Comparison of ENCODE assay signal across 31 cellular contexts in genomic region chr7:158228131-158228530, GRCh38.
"Had no signal": no experiment of that assay in that cellular context is flagged by ENCODE, and none has a peak within 500 bp of the region (broad histone marks: within the 10 kb centered on the region; RNA-seq: fewer than 3 reads in every experiment).

No MANE protein-coding gene starts in this region.

- DNase-seq: activated CD4-positive, alpha-beta T cell treated with anti-CD3 and anti-CD28 coated beads for 48 hours; activated CD4-positive, alpha-beta T cell treated with anti-CD3 and anti-CD28 coated beads, Interleukin-2, amount 50 U/mL, for 48 hours; activated CD8-positive, alpha-beta memory T cell treated with anti-CD3 and anti-CD28 coated beads for 24 hours; activated gamma-delta T cell; activated naive CD4-positive, alpha-beta T cell treated with anti-CD3 and anti-CD28 coated beads, Interleukin-2, amount 10 ng/mL, durations not matched to agents 7 days and 5 days; activated naive CD8-positive, alpha-beta T cell treated with anti-CD3 and anti-CD28 coated beads, Interleukin-2, amount 10 ng/mL, durations not matched to agents 7 days and 5 days; cerebellar nuclear complex; colonic mucosa; effector CD8-positive, alpha-beta T cell; left colon; mammary epithelial cell; naive B cell; nephron progenitor cell; occipital lobe; psoas muscle; stimulated activated CD4-positive, alpha-beta T cell treated with anti-CD3 and anti-CD28 coated beads, Interleukin-1b, Interleukin-23, amount 100 ng/mL, for 48 hours; stimulated activated CD4-positive, alpha-beta T cell treated with anti-CD3 and anti-CD28 coated beads, Interleukin-4, amount 100 ng/mL, for 4 hours; stimulated activated CD8-positive, alpha-beta memory T cell treated with anti-CD3 and anti-CD28 coated beads, Interleukin-4, amount 100 ng/mL, for 48 hours; stomach; thyroid gland; upper lobe of right lung; WERI-Rb-1 had no signal

- H3K27ac ChIP-seq: ascending aorta, cardiac muscle cell, colonic mucosa, parathyroid adenoma, psoas muscle, stomach, thyroid gland, upper lobe of right lung, WERI-Rb-1 had no signal

- H3K4me3 Mint-ChIP-seq: activated naive CD4-positive, alpha-beta T cell treated with anti-CD3 and anti-CD28 coated beads, Interleukin-2, amount 10 ng/mL, durations not matched to agents 7 days and 5 days; activated naive CD8-positive, alpha-beta T cell treated with anti-CD3 and anti-CD28 coated beads, Interleukin-2, amount 10 ng/mL, durations not matched to agents 7 days and 5 days; brain; mesothelial cell of epicardium; naive B cell; nephron progenitor cell; stimulated activated memory B cell treated with anti-CD40 and anti-IgM and Interleukin-4, amounts not matched to agents 10 μg/mL and 1 μg/mL and 100 μg/mL, for 72 hours; T-helper 2 cell treated with Interferon-gamma antibody and Interleukin-4, amounts not matched to agents 5 μg/mL and 100 μg/mL, for 36 hours had no signal

- H3K79me2 ChIP-seq: parathyroid adenoma had no signal

- H3K36me3 ChIP-seq: ascending aorta, cardiac muscle cell, colonic mucosa, stomach, thyroid gland, upper lobe of right lung, WERI-Rb-1 had no signal

- ATAC-seq: activated CD4-positive, CD25-positive, alpha-beta regulatory T cell treated with anti-CD3 and anti-CD28 coated beads, Interleukin-2, amount 50 U/mL, for 24 hours; left colon; psoas muscle; stimulated activated memory B cell treated with anti-CD40 and anti-IgM and Interleukin-4, amounts not matched to agents 10 μg/mL and 1 μg/mL and 100 μg/mL, for 72 hours; upper lobe of right lung had no signal

- H3K27me3 Mint-ChIP-seq: activated naive CD4-positive, alpha-beta T cell treated with anti-CD3 and anti-CD28 coated beads, Interleukin-2, amount 10 ng/mL, durations not matched to agents 7 days and 5 days; activated naive CD8-positive, alpha-beta T cell treated with anti-CD3 and anti-CD28 coated beads, Interleukin-2, amount 10 ng/mL, durations not matched to agents 7 days and 5 days; naive B cell; stimulated activated memory B cell treated with anti-CD40 and anti-IgM and Interleukin-4, amounts not matched to agents 10 μg/mL and 1 μg/mL and 100 μg/mL, for 72 hours had no signal

- H3K27me3 ChIP-seq: ascending aorta, cardiac muscle cell, colonic mucosa, stomach, thyroid gland, upper lobe of right lung had no signal

- H3K4me3 ChIP-seq: ascending aorta, cardiac muscle cell, colonic mucosa, psoas muscle, smooth muscle cell, stomach, thyroid gland, upper lobe of right lung had no signal

- H3K9me3 ChIP-seq: colonic mucosa, thyroid gland had no signal

- H2AFZ ChIP-seq: parathyroid adenoma had no signal

- H3K9ac ChIP-seq: parathyroid adenoma had no signal

- H3K4me2 ChIP-seq: smooth muscle cell had no signal

- H3K4me1 Mint-ChIP-seq: activated naive CD4-positive, alpha-beta T cell treated with anti-CD3 and anti-CD28 coated beads, Interleukin-2, amount 10 ng/mL, durations not matched to agents 7 days and 5 days; activated naive CD8-positive, alpha-beta T cell treated with anti-CD3 and anti-CD28 coated beads, Interleukin-2, amount 10 ng/mL, durations not matched to agents 7 days and 5 days; mesothelial cell of epicardium; naive B cell; nephron progenitor cell; stimulated activated memory B cell treated with anti-CD40 and anti-IgM and Interleukin-4, amounts not matched to agents 10 μg/mL and 1 μg/mL and 100 μg/mL, for 72 hours had no signal

- H3K4me1 ChIP-seq: ascending aorta, colonic mucosa, parathyroid adenoma, psoas muscle, stomach, thyroid gland, upper lobe of right lung had no signal

- H3K36me3 Mint-ChIP-seq: activated naive CD4-positive, alpha-beta T cell treated with anti-CD3 and anti-CD28 coated beads, Interleukin-2, amount 10 ng/mL, durations not matched to agents 7 days and 5 days; activated naive CD8-positive, alpha-beta T cell treated with anti-CD3 and anti-CD28 coated beads, Interleukin-2, amount 10 ng/mL, durations not matched to agents 7 days and 5 days; brain; mesothelial cell of epicardium; stimulated activated memory B cell treated with anti-CD40 and anti-IgM and Interleukin-4, amounts not matched to agents 10 μg/mL and 1 μg/mL and 100 μg/mL, for 72 hours had no signal

- H3K27ac Mint-ChIP-seq: activated naive CD4-positive, alpha-beta T cell treated with anti-CD3 and anti-CD28 coated beads, Interleukin-2, amount 10 ng/mL, durations not matched to agents 7 days and 5 days; activated naive CD8-positive, alpha-beta T cell treated with anti-CD3 and anti-CD28 coated beads, Interleukin-2, amount 10 ng/mL, durations not matched to agents 7 days and 5 days; mesothelial cell of epicardium; naive B cell; nephron progenitor cell; stimulated activated memory B cell treated with anti-CD40 and anti-IgM and Interleukin-4, amounts not matched to agents 10 μg/mL and 1 μg/mL and 100 μg/mL, for 72 hours; T-helper 2 cell treated with Interferon-gamma antibody and Interleukin-4, amounts not matched to agents 5 μg/mL and 100 μg/mL, for 36 hours had no signal
